Comparison of ENCODE assay signal across 19 cellular contexts in genomic region chr2:146489386-146489785, GRCh38.
DNase-seq lines count a peak whose midpoint lies in the region; ATAC-seq and TF ChIP-seq lines count a peak whose summit lies in the region.
"Had no signal": no experiment of that assay in that cellular context is flagged by ENCODE, and none has a peak within 500 bp of the region (broad histone marks: within the 10 kb centered on the region; RNA-seq: fewer than 3 reads in every experiment).

No MANE protein-coding gene starts in this region.

- H3K9me3 ChIP-seq in mammary epithelial cell (replicated peaks; ENCODE audit: insufficient read depth, low read length), result no peaks in the 10 kb centered on the region
- H3K9me3 ChIP-seq: SJSA1 had no signal

- in situ Hi-C loops in mammary epithelial cell (cut with MboI; ENCODE audit: low sequenced_read_pairs in 2 of 2), result no loop called here

- intact Hi-C loops in mammary epithelial cell (cut with micrococcal nuclease), result no loop called here

- H3K27ac ChIP-seq in mammary epithelial cell (ENCODE audit: insufficient read depth, low read depth, low read length), result no peak overlapping the region
- H3K27ac ChIP-seq: A549; BLaER1 treated with 17β-estradiol and CSF1 and Interleukin-3, amounts not matched to agents 10 nM and 100 nM; SJSA1 had no signal

- H3K79me2 ChIP-seq in mammary epithelial cell (ENCODE audit: insufficient read depth, low read length), result no peaks in the 10 kb centered on the region

- no peaks in the 10 kb centered on the region for H3K27me3 ChIP-seq in mammary epithelial cell (ENCODE audit: insufficient read depth, low read length)
- H3K27me3 ChIP-seq: BLaER1 treated with 17β-estradiol and CSF1 and Interleukin-3, amounts not matched to agents 10 nM and 100 nM; SJSA1 had no signal

- dilution Hi-C loops in mammary epithelial cell (cut with HindIII; ENCODE audit: low sequenced_read_pairs), result no loop called here

- no peak overlapping the region for H2AFZ ChIP-seq in mammary epithelial cell (ENCODE audit: low read depth, low read length)

- no peaks in the 10 kb centered on the region for H3K4me1 ChIP-seq in mammary epithelial cell (ENCODE audit: insufficient read depth, low read length)
- H3K4me1 ChIP-seq: A549; BLaER1 treated with 17β-estradiol and CSF1 and Interleukin-3, amounts not matched to agents 10 nM and 100 nM; SJSA1 had no signal

- DNase-seq in EH (ENCODE audit: low read depth) (peak; percentile 0), LHCN-M2 (ENCODE audit: low read depth) (peak; percentile 55), mammary epithelial cell (peak; percentile 6), iris pigment epithelial cell (ENCODE audit: low read depth) (peak; percentile 9), NCI-H1105 (lab: John Stamatoyannopoulos, UW) (no peak)
- no peak for DNase-seq in stimulated activated CD4-positive, alpha-beta T cell treated with anti-CD3 and anti-CD28 coated beads, Interleukin-4, amount 100 ng/mL, for 1 hour
- DNase-seq: CD8-positive, alpha-beta memory T cell; DMS79 treated with DMSO at 0.1 percent for 48 hours; GF-D8; Karpas-422; NCI-H1417; NCI-H187 treated with DMSO at 0.1 percent for 48 hours; NCI-H2171; NCI-H774 had no signal

- no peaks in the 10 kb centered on the region for H4K20me1 ChIP-seq in mammary epithelial cell (ENCODE audit: insufficient read depth, low read length)
- H4K20me1 ChIP-seq: BLaER1 treated with 17β-estradiol and CSF1 and Interleukin-3, amounts not matched to agents 10 nM and 100 nM had no signal

- H3K4me3 ChIP-seq in mammary epithelial cell (replicated peaks in 1 of 3; ENCODE audit: insufficient read depth in 1 of 3, low read depth in 2 of 3, low read length in 3 of 3), result no peak overlapping the region
- H3K4me3 ChIP-seq: A549; BLaER1 treated with 17β-estradiol and CSF1 and Interleukin-3, amounts not matched to agents 10 nM and 100 nM; SJSA1 had no signal

- CTCF ChIA-PET in mammary epithelial cell (lab: Charles Lee; ENCODE audit: low non-redundant PET), result no interaction called here

- WGBS in mammary epithelial cell (ENCODE audit: low coverage, missing lambda C conversion rate), result 73% methylated on average over 1 of the region's 1 CpG

- no peak overlapping the region for H3K4me2 ChIP-seq in mammary epithelial cell (ENCODE audit: insufficient read depth, low read depth, low read length)
- H3K4me2 ChIP-seq: A549; BLaER1 treated with 17β-estradiol and CSF1 and Interleukin-3, amounts not matched to agents 10 nM and 100 nM had no signal

- TF ChIP-seq CTCF in mammary epithelial cell (conservative IDR thresholded peaks at IDR 0.05 in 1 of 2, IDR thresholded peaks at IDR 0.05 in 1 of 2; ENCODE audit: extremely low read depth in 1 of 2, insufficient read depth in 1 of 2, low read depth in 1 of 2, low read length in 2 of 2), result no peak

- no TSS peak for BruUV-seq in mammary epithelial cell (replicated peaks; lab: Mats Ljungman, UMichigan)

- H3K9ac ChIP-seq in mammary epithelial cell (ENCODE audit: insufficient read depth, low read length), result no peak overlapping the region
- H3K9ac ChIP-seq: BLaER1 treated with 17β-estradiol and CSF1 and Interleukin-3, amounts not matched to agents 10 nM and 100 nM had no signal

- no peak for ATAC-seq in GM21786 (IDR thresholded peaks at IDR 0.05; ENCODE audit: unreplicated experiment)
- no peak for ATAC-seq in GM19455 (IDR thresholded peaks at IDR 0.05; ENCODE audit: unreplicated experiment)
- ATAC-seq: A549 had no signal

- no peaks in the 10 kb centered on the region for H3K36me3 ChIP-seq in mammary epithelial cell (ENCODE audit: insufficient read depth, low read length)
- H3K36me3 ChIP-seq: SJSA1 had no signal

Comparison
In these comparisons a context has a peak if more than half of its experiments do, and no peak if none do; other contexts are left out.
1. DNase-seq: peak in EH (single experiment), LHCN-M2 (single experiment), mammary epithelial cell (single experiment) and iris pigment epithelial cell (single experiment); none in NCI-H1105 (single experiment) and stimulated activated CD4-positive, alpha-beta T cell treated with anti-CD3 and anti-CD28 coated beads, Interleukin-4, amount 100 ng/mL, for 1 hour (single experiment).